In the genomic region with DNA sequence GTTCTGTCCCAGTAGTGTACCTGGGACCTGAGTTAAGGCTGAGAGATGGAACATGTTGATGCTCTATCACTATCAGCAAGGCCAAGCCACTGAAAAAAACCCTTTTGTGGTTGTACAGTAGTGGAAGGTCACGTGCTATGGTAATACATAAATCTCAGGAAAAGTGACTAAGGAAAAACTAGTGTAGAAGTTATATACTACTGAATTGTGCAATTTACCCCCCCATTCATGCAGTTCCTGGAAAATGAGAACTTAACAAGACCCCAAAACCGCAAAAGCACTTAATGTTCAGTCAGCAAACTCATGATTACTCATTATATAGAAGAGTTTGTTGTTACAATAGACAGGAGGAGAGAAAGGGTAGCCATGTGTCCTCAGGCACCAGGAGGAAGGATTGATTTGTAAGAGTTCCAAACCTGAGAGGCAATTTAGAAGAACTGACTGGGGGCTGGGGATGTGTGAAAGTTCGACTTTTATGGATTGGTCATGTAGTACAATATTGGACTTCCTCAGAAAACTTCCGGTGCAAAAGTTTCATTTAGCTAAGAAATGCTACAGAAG, we compare ENCODE assay signal across 12 cellular contexts.
DNase-seq lines count a peak whose midpoint lies in the region; ATAC-seq and TF ChIP-seq lines count a peak whose summit lies in the region.
"Had no signal": no experiment of that assay in that cellular context is flagged by ENCODE, and none has a peak within 500 bp of the region (broad histone marks: within the 10 kb centered on the region; RNA-seq: fewer than 3 reads in every experiment).

No MANE protein-coding gene starts in this region.

- H3F3A ChIP-seq in PC-9 (ENCODE audit: insufficient read depth, low read depth): peaks cover 19% of the 10 kb centered on the region; the same call in 1 of the 2 replicates

- TF ChIP-seq POLR2A in breast epithelium (IDR thresholded peaks at IDR 0.05): no peak

- no peaks in the 10 kb centered on the region for H3K36me3 ChIP-seq in breast epithelium
- no peaks in the 10 kb centered on the region; the same call in 1 of the 2 replicates for H3K36me3 ChIP-seq in PC-9 (ENCODE audit: low read depth)

- no peak overlapping the region for H3K4me3 Mint-ChIP-seq in MCF 10A (ENCODE audit: unreplicated experiment)
- H3K4me3 Mint-ChIP-seq in dendritic cell treated with granulocyte-macrophage colony-stimulating factor and Interleukin-4, amounts not matched to agents 40 ng/mL and 50 ng/mL, for 4 days: no peak overlapping the region
- H3K4me3 Mint-ChIP-seq: brain had no signal

- H3K27ac Mint-ChIP-seq in MCF 10A (ENCODE audit: low read depth, unreplicated experiment): no peak overlapping the region
- H3K27ac Mint-ChIP-seq in dendritic cell treated with granulocyte-macrophage colony-stimulating factor and Interleukin-4, amounts not matched to agents 40 ng/mL and 50 ng/mL, for 4 days: peak overlapping the region; percentile 100
- H3K27ac Mint-ChIP-seq: brain had no signal

- H4K20me1 ChIP-seq in PC-9 (ENCODE audit: insufficient read depth): no peaks in the 10 kb centered on the region

- intact Hi-C loops in MCF 10A (cut with micrococcal nuclease) (no loop called here), breast epithelium (cut with DNase I; ENCODE audit: low total_unique reads) (no loop called here), PC-9 (cut with micrococcal nuclease; ENCODE audit: unreplicated experiment) (no loop called here)
- intact Hi-C loops in dendritic cell treated with granulocyte-macrophage colony-stimulating factor and Interleukin-4, amounts not matched to agents 40 ng/mL and 50 ng/mL, for 4 days (cut with micrococcal nuclease): no loop called here

- H3K27me3 ChIP-seq in breast epithelium: no peaks in the 10 kb centered on the region
- no peaks in the 10 kb centered on the region for H3K27me3 ChIP-seq in PC-9 (ENCODE audit: insufficient read depth, low read depth)
- H3K27me3 ChIP-seq: tibial artery had no signal

- H3K9me3 Mint-ChIP-seq in MCF 10A (ENCODE audit: unreplicated experiment): no peaks in the 10 kb centered on the region
- no peaks in the 10 kb centered on the region for H3K9me3 Mint-ChIP-seq in dendritic cell treated with granulocyte-macrophage colony-stimulating factor and Interleukin-4, amounts not matched to agents 40 ng/mL and 50 ng/mL, for 4 days
- H3K9me3 Mint-ChIP-seq: brain had no signal

- no peaks in the 10 kb centered on the region for H3K79me2 ChIP-seq in PC-9 (ENCODE audit: low read depth)

- H3K27ac ChIP-seq in breast epithelium (peak overlapping the region in 1 of 2 donors; percentile 52), substantia nigra (ENCODE audit: low read depth, low read length, poor library complexity, severe bottlenecking) (peak overlapping the region; percentile 9), PC-9 (no peak overlapping the region)
- H3K27ac ChIP-seq: tibial artery had no signal

- H3K9me2 ChIP-seq in PC-9 (ENCODE audit: insufficient read depth): no peaks in the 10 kb centered on the region

- peak; percentile 79 for DNase-seq in MCF 10A (ENCODE audit: unreplicated experiment)
- DNase-seq in breast epithelium (ENCODE audit: low spot score in 2 of 2): no peak
- DNase-seq in NOMO-1 treated with dmso at 0.1 percent for 144 hours (lab: John Stamatoyannopoulos, UW; ENCODE audit: unreplicated experiment): peak; percentile 91
- DNase-seq in substantia nigra (lab: John Stamatoyannopoulos, UW): no peak
- DNase-seq in PC-9: no peak
- no peak for DNase-seq in GM10248 (ENCODE audit: extremely low spot score)
- DNase-seq: kidney, nucleus accumbens, tibial artery had no signal

- H2AFZ ChIP-seq in PC-9: no peak overlapping the region

- CTCF ChIA-PET in MCF 10A (lab: Yijun Ruan, JAX): interaction anchor here (0.6 to 2.6 kb wide), 2 partner anchors 19 to 795 kb away, joined by 3 to 11 read pairs; no protein-coding TSS in a partner anchor
- CTCF ChIA-PET in PC-9 (lab: Charles Lee): no interaction called here
- CTCF ChIA-PET in GM10248 (lab: Yijun Ruan, JAX): interaction anchor here (0.7 to 5.9 kb wide), 7 partner anchors 15 to 270 kb away, joined by 3 to 58 read pairs (median 6); no protein-coding TSS in a partner anchor

- H3K4me1 ChIP-seq in breast epithelium (no peaks in the 10 kb centered on the region), PC-9 (replicated peaks; ENCODE audit: insufficient read depth) (peaks cover 30% of the 10 kb centered on the region)
- H3K4me1 ChIP-seq: tibial artery had no signal

- no peak for TF ChIP-seq CTCF in MCF 10A (IDR thresholded peaks at IDR 0.05; ENCODE audit: unreplicated experiment)
- TF ChIP-seq CTCF in breast epithelium (IDR thresholded peaks at IDR 0.05): no peak
- TF ChIP-seq CTCF in PC-9 (conservative IDR thresholded peaks at IDR 0.05): no peak
- TF ChIP-seq CTCF in GM10248 (IDR thresholded peaks at IDR 0.05; ENCODE audit: control extremely low read depth, extremely low read depth, low read depth, missing control alignments): no peak

- H3K4me3 ChIP-seq in breast epithelium (no peak overlapping the region), PC-9 (no peak overlapping the region)
- H3K4me3 ChIP-seq: tibial artery had no signal

- POLR2A ChIA-PET in MCF 10A (lab: Yijun Ruan, JAX) (no interaction called here), PC-9 (lab: Charles Lee; ENCODE audit: unreplicated experiment) (no interaction called here), GM10248 (lab: Yijun Ruan, JAX) (no interaction called here)

- H3K27me3 Mint-ChIP-seq in MCF 10A (ENCODE audit: insufficient read depth, unreplicated experiment): no peaks in the 10 kb centered on the region
- H3K27me3 Mint-ChIP-seq in dendritic cell treated with granulocyte-macrophage colony-stimulating factor and Interleukin-4, amounts not matched to agents 40 ng/mL and 50 ng/mL, for 4 days: no peaks in the 10 kb centered on the region
- H3K27me3 Mint-ChIP-seq: brain had no signal

- H3K4me1 Mint-ChIP-seq in MCF 10A (ENCODE audit: insufficient read depth, unreplicated experiment): peaks cover 6% of the 10 kb centered on the region
- H3K4me1 Mint-ChIP-seq in dendritic cell treated with granulocyte-macrophage colony-stimulating factor and Interleukin-4, amounts not matched to agents 40 ng/mL and 50 ng/mL, for 4 days (ENCODE audit: low read depth): peaks cover 86% of the 10 kb centered on the region
- H3K4me1 Mint-ChIP-seq: brain had no signal

- H3K36me3 Mint-ChIP-seq in MCF 10A (ENCODE audit: insufficient read depth, unreplicated experiment): no peaks in the 10 kb centered on the region
- peaks cover 100% of the 10 kb centered on the region for H3K36me3 Mint-ChIP-seq in dendritic cell treated with granulocyte-macrophage colony-stimulating factor and Interleukin-4, amounts not matched to agents 40 ng/mL and 50 ng/mL, for 4 days (ENCODE audit: low read depth)

- H3K4me2 ChIP-seq in PC-9: no peak overlapping the region

- BruUV-seq in MCF 10A (replicated peaks; lab: Mats Ljungman, UMichigan): no TSS peak
- BruUV-seq in PC-9 (replicated peaks; lab: Mats Ljungman, UMichigan): no TSS peak

- H3K9me3 ChIP-seq in breast epithelium: no peaks in the 10 kb centered on the region
- no peaks in the 10 kb centered on the region; the same call in 1 of the 2 replicates for H3K9me3 ChIP-seq in PC-9 (ENCODE audit: insufficient read depth, low read depth)
- H3K9me3 ChIP-seq: tibial artery had no signal

- no peak for ATAC-seq in GM19467 (IDR thresholded peaks at IDR 0.05; ENCODE audit: unreplicated experiment)

Comparison
In these comparisons a context has a peak if more than half of its experiments do, and no peak if none do; other contexts are left out.
1. DNase-seq: peak in MCF 10A (single experiment) and NOMO-1 treated with dmso at 0.1 percent for 144 hours (single experiment); none in breast epithelium (0 of 2), substantia nigra (0 of 49), PC-9 (0 of 2) and GM10248 (single experiment).